In the genomic region with DNA sequence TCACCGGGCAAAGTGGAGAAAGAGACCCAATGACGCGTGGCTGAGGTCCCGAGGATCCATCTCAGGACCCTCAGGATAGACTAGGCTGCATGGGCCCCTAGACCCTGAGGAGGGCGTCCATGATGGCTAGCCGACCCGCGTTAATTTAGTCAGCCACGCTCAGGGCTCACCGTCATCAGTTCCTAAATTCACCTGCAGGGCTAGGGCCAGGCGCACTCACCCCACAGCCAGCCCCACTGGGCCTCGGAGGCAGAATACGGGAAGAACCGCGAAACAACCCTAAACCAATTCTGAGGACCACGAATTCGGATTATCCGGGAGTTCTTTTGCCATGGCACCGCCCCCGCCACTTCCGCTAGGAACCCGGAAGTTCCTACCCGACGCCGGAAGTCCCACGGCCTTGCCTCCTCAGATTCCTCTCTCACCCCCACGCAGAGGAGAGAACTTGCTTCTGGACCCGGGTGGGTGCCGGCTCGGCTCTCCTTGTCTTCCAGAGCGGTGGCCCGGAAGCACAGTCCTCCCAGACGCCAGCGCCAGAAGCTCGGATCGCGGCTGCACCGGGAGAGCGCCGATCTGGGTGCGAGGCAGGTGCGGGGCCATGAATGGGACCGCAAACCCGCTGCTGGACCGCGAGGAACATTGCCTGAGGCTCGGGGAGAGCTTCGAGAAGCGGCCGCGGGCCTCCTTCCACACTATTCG, we compare ENCODE assay signal across 8 cellular contexts. TPM values are rescaled to one million over a fixed set of nuclear protein-coding genes. Genes with fewer than 3 reads are reported as not detected.
A peak's percentile ranks its signal among the peaks of the same experiment; 100 is the strongest.
DNase-seq lines count a peak whose midpoint lies in the region; ATAC-seq and TF ChIP-seq lines count a peak whose summit lies in the region.

Gene EAF1, plus strand, starts transcription at position 417 of the 699 bp plus-strand sequence. Its CDS starts 182 bp downstream, at position 599.
Gene METTL6, minus strand, starts transcription at position 363 of the 699 bp plus-strand sequence. CDS start 1,033 bp downstream, outside the sequence.

- peaks cover 45% of the 10 kb centered on the region for H3K4me1 Mint-ChIP-seq in T-helper 1 cell treated with Interleukin-12 subunit alpha and Interleukin-12 subunit beta and Interleukin-4 antibody, amounts not matched to agents 30 μg/mL and 1 μg/mL, for 36 hours (ENCODE audit: low read depth)

- TF ChIP-seq POLR2A in uterus (IDR thresholded peaks at IDR 0.05): peak in 1 of 2 donors; percentile 40

- ATAC-seq in HG02642 (IDR thresholded peaks at IDR 0.05; ENCODE audit: poor library complexity, unreplicated experiment): peak; percentile 95

- H3K27me3 ChIP-seq in right atrium auricular region (no peaks in the 10 kb centered on the region), uterus (no peaks in the 10 kb centered on the region)

- DNase-seq in NCI-H128 (lab: John Stamatoyannopoulos, UW; ENCODE audit: unreplicated experiment) (peak; percentile 36), amygdala (lab: John Stamatoyannopoulos, UW) (peak in 55 of 56 donors; percentile 26 to 88 (median 71)), right atrium auricular region (ENCODE audit: low spot score) (peak; percentile 88), putamen (ENCODE audit: low spot score) (peak; percentile 87), uterus (peak; percentile 78 to 81)

- peak; percentile 37 for TF ChIP-seq CTCF in GM12873 (IDR thresholded peaks at IDR 0.05; ENCODE audit: insufficient read depth, low read depth, low read length, missing control alignments)
- TF ChIP-seq CTCF in right atrium auricular region (IDR thresholded peaks at IDR 0.05): peak in 1 of 2 donors; percentile 38
- TF ChIP-seq CTCF in uterus (IDR thresholded peaks at IDR 0.05): peak in 3 of 4 experiments; percentile 8 to 29 (median 10)

- H3K36me3 Mint-ChIP-seq in T-helper 1 cell treated with Interleukin-12 subunit alpha and Interleukin-12 subunit beta and Interleukin-4 antibody, amounts not matched to agents 30 μg/mL and 1 μg/mL, for 36 hours (ENCODE audit: low read depth): peaks cover 28% of the 10 kb centered on the region

- peak within 1 kb of the TSS; percentile 96 for H3K4me3 Mint-ChIP-seq in T-helper 1 cell treated with Interleukin-12 subunit alpha and Interleukin-12 subunit beta and Interleukin-4 antibody, amounts not matched to agents 30 μg/mL and 1 μg/mL, for 36 hours

- H3K36me3 ChIP-seq in right atrium auricular region (peaks cover 27% of the 10 kb centered on the region), uterus (no peaks in the 10 kb centered on the region)

- peak within 1 kb of the TSS; percentile 82 to 83 for H3K27ac ChIP-seq in right atrium auricular region
- peak within 1 kb of the TSS; percentile 73 to 85 for H3K27ac ChIP-seq in uterus

- no peaks in the 10 kb centered on the region for H3K27me3 Mint-ChIP-seq in T-helper 1 cell treated with Interleukin-12 subunit alpha and Interleukin-12 subunit beta and Interleukin-4 antibody, amounts not matched to agents 30 μg/mL and 1 μg/mL, for 36 hours (ENCODE audit: low read depth)

- H3K4me3 ChIP-seq in right atrium auricular region: peak within 1 kb of the TSS; percentile 87 to 96
- H3K4me3 ChIP-seq in uterus: peak within 1 kb of the TSS; percentile 79 to 88

- H3K9me3 Mint-ChIP-seq in T-helper 1 cell treated with Interleukin-12 subunit alpha and Interleukin-12 subunit beta and Interleukin-4 antibody, amounts not matched to agents 30 μg/mL and 1 μg/mL, for 36 hours: peaks cover 3% of the 10 kb centered on the region

- H3K9me3 ChIP-seq in right atrium auricular region (no peaks in the 10 kb centered on the region), uterus (no peaks in the 10 kb centered on the region)

- H3K4me1 ChIP-seq in right atrium auricular region (peaks cover 0 to 29% of the 10 kb centered on the region in 2 donors), uterus (no peaks in the 10 kb centered on the region)

- intact Hi-C loops in uterus (cut with DNase I; ENCODE audit: low total_unique reads): no loop called here

- peak within 1 kb of the TSS; percentile 90 for H3K27ac Mint-ChIP-seq in T-helper 1 cell treated with Interleukin-12 subunit alpha and Interleukin-12 subunit beta and Interleukin-4 antibody, amounts not matched to agents 30 μg/mL and 1 μg/mL, for 36 hours

RNA-seq across cellular contexts. Expression of gene EAF1, which starts in this region (rescaled TPM):
- total RNA-seq in right atrium auricular region (10 to 100 TPM in 1 of 2 donors, 1 to 10 TPM in 1; 9.7 to 13.2 TPM), uterus (10 to 100 TPM in 3 of 4 donors, 1 to 10 TPM in 1; 2.3 to 18.3 (median 15.6) TPM)

RNA-seq across cellular contexts. Expression of gene METTL6, which starts in this region (rescaled TPM):
- total RNA-seq in right atrium auricular region: 1 to 10 TPM; 6.3 to 7.8 TPM
- 10 to 100 TPM in 3 of 4 donors, 1 to 10 TPM in 1; 2.0 to 61.7 (median 25.9) TPM for total RNA-seq in uterus

Comparison
In these comparisons a context has a peak if more than half of its experiments do, and no peak if none do; other contexts are left out.
1. Peak in every context shown above with its lines: DNase-seq, ATAC-seq, H3K4me3 ChIP-seq and H3K27ac ChIP-seq.
2. DNase-seq: peak in every context shown above with its lines; median percentile 88 in right atrium auricular region; 87 in putamen; 80 in uterus; 71 in amygdala; 36 in NCI-H128.